In genomic region chr16:57422026-57422944, GRCh38 we compare ENCODE assay signal across 8 cellular contexts. TPM values are rescaled to one million over a fixed set of nuclear protein-coding genes. Genes with fewer than 3 reads are reported as not detected.
DNase-seq lines count a peak whose midpoint lies in the region; ATAC-seq and TF ChIP-seq lines count a peak whose summit lies in the region.

No MANE protein-coding gene starts in this region.

- H3K27ac Mint-ChIP-seq in activated naive CD8-positive, alpha-beta T cell treated with anti-CD3 and anti-CD28 coated beads, Interleukin-2, amount 50 U/mL, for 24 hours: peak overlapping the region; percentile 44
- no peak overlapping the region for H3K27ac Mint-ChIP-seq in activated naive CD8-positive, alpha-beta T cell treated with anti-CD3 and anti-CD28 coated beads for 36 hours

- H4K8ac ChIP-seq in mesendoderm (ENCODE audit: low read depth, low read length): no peak overlapping the region

- no peak overlapping the region for H3K18ac ChIP-seq in mesendoderm (ENCODE audit: low read length)

- no peak overlapping the region for H3K4me3 Mint-ChIP-seq in activated naive CD8-positive, alpha-beta T cell treated with anti-CD3 and anti-CD28 coated beads, Interleukin-2, amount 50 U/mL, for 24 hours
- no peak overlapping the region for H3K4me3 Mint-ChIP-seq in activated naive CD8-positive, alpha-beta T cell treated with anti-CD3 and anti-CD28 coated beads for 36 hours

- peaks cover 16% of the 10 kb centered on the region for H3K4me1 Mint-ChIP-seq in activated naive CD8-positive, alpha-beta T cell treated with anti-CD3 and anti-CD28 coated beads, Interleukin-2, amount 50 U/mL, for 24 hours
- peaks cover 22% of the 10 kb centered on the region for H3K4me1 Mint-ChIP-seq in activated naive CD8-positive, alpha-beta T cell treated with anti-CD3 and anti-CD28 coated beads for 36 hours

- no peaks in the 10 kb centered on the region for H3K79me2 ChIP-seq in mesendoderm (ENCODE audit: control insufficient read depth, insufficient read depth, low read length)

- no peak overlapping the region for H3K4ac ChIP-seq in mesendoderm (ENCODE audit: low read depth, low read length)

- WGBS in mesendoderm (ENCODE audit: extremely low coverage, insufficient coverage, low lambda C conversion rate): no CpG with 5 or more reads among the region's 10 CpGs

- H3K23ac ChIP-seq in mesendoderm (ENCODE audit: low read length): no peak overlapping the region

- peak; percentile 81 for TF ChIP-seq CTCF in coronary artery (IDR thresholded peaks at IDR 0.05)

- H3K79me1 ChIP-seq in mesendoderm (ENCODE audit: low read length): no peaks in the 10 kb centered on the region

- no peaks in the 10 kb centered on the region for H3K36me3 ChIP-seq in mesendoderm (ENCODE audit: control insufficient read depth, insufficient read depth, low read length)

- no peak for ATAC-seq in activated naive CD8-positive, alpha-beta T cell treated with anti-CD3 and anti-CD28 coated beads, Interleukin-2, amount 50 U/mL, for 24 hours
- ATAC-seq in GM19452 (IDR thresholded peaks at IDR 0.05; ENCODE audit: unreplicated experiment) (no peak), HG02884 (IDR thresholded peaks at IDR 0.05; ENCODE audit: unreplicated experiment) (no peak)

- no peak overlapping the region for H2BK5ac ChIP-seq in mesendoderm (ENCODE audit: low read length)

- no peak overlapping the region for H2BK15ac ChIP-seq in mesendoderm (replicated peaks; ENCODE audit: low read depth)

- H3K27me3 Mint-ChIP-seq in activated naive CD8-positive, alpha-beta T cell treated with anti-CD3 and anti-CD28 coated beads, Interleukin-2, amount 50 U/mL, for 24 hours: no peaks in the 10 kb centered on the region
- H3K27me3 Mint-ChIP-seq in activated naive CD8-positive, alpha-beta T cell treated with anti-CD3 and anti-CD28 coated beads for 36 hours: no peaks in the 10 kb centered on the region

- H3K4me1 ChIP-seq in mesendoderm (ENCODE audit: control insufficient read depth, low read depth, low read length): peaks cover 7% of the 10 kb centered on the region

- no peaks in the 10 kb centered on the region for H3K27me3 ChIP-seq in mesendoderm (ENCODE audit: insufficient read depth, low read length, poor library complexity)

- no peak overlapping the region for H3K56ac ChIP-seq in mesendoderm (ENCODE audit: low read length)

- no peak overlapping the region for H3K9ac ChIP-seq in mesendoderm (ENCODE audit: low read length)

- H3K4me3 ChIP-seq in coronary artery: no peak overlapping the region
- H3K4me3 ChIP-seq in mesendoderm (ENCODE audit: low read length): no peak overlapping the region

- H3K36me3 Mint-ChIP-seq in activated naive CD8-positive, alpha-beta T cell treated with anti-CD3 and anti-CD28 coated beads, Interleukin-2, amount 50 U/mL, for 24 hours (ENCODE audit: low read depth): peaks cover 4% of the 10 kb centered on the region
- no peaks in the 10 kb centered on the region for H3K36me3 Mint-ChIP-seq in activated naive CD8-positive, alpha-beta T cell treated with anti-CD3 and anti-CD28 coated beads for 36 hours

- H3K4me2 ChIP-seq in mesendoderm (ENCODE audit: low read length): no peak overlapping the region

- no peak overlapping the region for H2BK120ac ChIP-seq in mesendoderm (ENCODE audit: low read depth, low read length)

- H3K9me3 Mint-ChIP-seq in activated naive CD8-positive, alpha-beta T cell treated with anti-CD3 and anti-CD28 coated beads, Interleukin-2, amount 50 U/mL, for 24 hours: no peaks in the 10 kb centered on the region
- H3K9me3 Mint-ChIP-seq in activated naive CD8-positive, alpha-beta T cell treated with anti-CD3 and anti-CD28 coated beads for 36 hours: no peaks in the 10 kb centered on the region

- no peak for DNase-seq in activated naive CD8-positive, alpha-beta T cell treated with anti-CD3 and anti-CD28 coated beads, Interleukin-2, amount 50 U/mL, for 24 hours
- no peak for DNase-seq in activated naive CD8-positive, alpha-beta T cell treated with anti-CD3 and anti-CD28 coated beads for 36 hours
- DNase-seq in NCI-H82 treated with DMSO at 0.1 percent for 48 hours (lab: John Stamatoyannopoulos, UW; ENCODE audit: unreplicated experiment) (peak; percentile 41), coronary artery (ENCODE audit: low spot score) (no peak), mesendoderm (peak; percentile 74), cerebellum (ENCODE audit: low spot score) (no peak)

- H3K27ac ChIP-seq in coronary artery (peak overlapping the region; percentile 28 to 42), mesendoderm (ENCODE audit: low read depth, low read length) (no peak overlapping the region)

- H4K5ac ChIP-seq in mesendoderm (ENCODE audit: low read length): no peak overlapping the region

- no peak overlapping the region for H2AK5ac ChIP-seq in mesendoderm (ENCODE audit: low read length)

RNA-seq across cellular contexts. Expression of gene CCL17, which starts 17.7 kb away (rescaled TPM):
- total RNA-seq in activated naive CD8-positive, alpha-beta T cell treated with anti-CD3 and anti-CD28 coated beads for 36 hours: not detected
- not detected for polyA plus RNA-seq in mesendoderm (2013, experiment 1 of 2)
- polyA plus RNA-seq in mesendoderm (2013, experiment 2 of 2): not detected
- total RNA-seq in cerebellum: not detected

RNA-seq across cellular contexts. Expression of gene CIAPIN1, which starts 24.9 kb away (rescaled TPM):
- total RNA-seq in activated naive CD8-positive, alpha-beta T cell treated with anti-CD3 and anti-CD28 coated beads for 36 hours: 10 to 100 TPM; 71.3 to 73.6 TPM
- polyA plus RNA-seq in mesendoderm (2013, experiment 1 of 2): 46.3 TPM
- polyA plus RNA-seq in mesendoderm (2013, experiment 2 of 2): 50.2 TPM
- total RNA-seq in cerebellum: 47.6 TPM

RNA-seq across cellular contexts. Expression of gene COQ9, which starts 25.0 kb away (rescaled TPM):
- total RNA-seq in activated naive CD8-positive, alpha-beta T cell treated with anti-CD3 and anti-CD28 coated beads for 36 hours: 10 to 100 TPM; 46.3 to 49.6 TPM
- polyA plus RNA-seq in mesendoderm (2013, experiment 1 of 2): 19.8 TPM
- 19.2 TPM for polyA plus RNA-seq in mesendoderm (2013, experiment 2 of 2)
- total RNA-seq in cerebellum: 43.2 TPM

RNA-seq across cellular contexts. Expression of gene POLR2C, which starts 40.2 kb away (rescaled TPM):
- 10 to 100 TPM; 72.1 to 76.2 TPM for total RNA-seq in activated naive CD8-positive, alpha-beta T cell treated with anti-CD3 and anti-CD28 coated beads for 36 hours
- 60.5 TPM for polyA plus RNA-seq in mesendoderm (2013, experiment 1 of 2)
- 59.0 TPM for polyA plus RNA-seq in mesendoderm (2013, experiment 2 of 2)
- total RNA-seq in cerebellum: 52.8 TPM

RNA-seq across cellular contexts. Expression of gene CX3CL1, which starts 50.0 kb away (rescaled TPM):
- total RNA-seq in activated naive CD8-positive, alpha-beta T cell treated with anti-CD3 and anti-CD28 coated beads for 36 hours: under 1 TPM in 1 of 2 experiments, not detected in 1; 0.14 TPM
- 0.80 TPM for polyA plus RNA-seq in mesendoderm (2013, experiment 1 of 2)
- 0.69 TPM for polyA plus RNA-seq in mesendoderm (2013, experiment 2 of 2)
- total RNA-seq in cerebellum: 4.4 TPM

Comparison
In these comparisons a context has a peak if more than half of its experiments do, and no peak if none do; other contexts are left out.
1. DNase-seq: peak in NCI-H82 treated with DMSO at 0.1 percent for 48 hours (single experiment) and mesendoderm (single experiment); none in activated naive CD8-positive, alpha-beta T cell treated with anti-CD3 and anti-CD28 coated beads, Interleukin-2, amount 50 U/mL, for 24 hours (single experiment), activated naive CD8-positive, alpha-beta T cell treated with anti-CD3 and anti-CD28 coated beads for 36 hours (single experiment), coronary artery (single experiment) and cerebellum (single experiment).